Comparison of ENCODE assay signal across 2 cellular contexts in the genomic region with DNA sequence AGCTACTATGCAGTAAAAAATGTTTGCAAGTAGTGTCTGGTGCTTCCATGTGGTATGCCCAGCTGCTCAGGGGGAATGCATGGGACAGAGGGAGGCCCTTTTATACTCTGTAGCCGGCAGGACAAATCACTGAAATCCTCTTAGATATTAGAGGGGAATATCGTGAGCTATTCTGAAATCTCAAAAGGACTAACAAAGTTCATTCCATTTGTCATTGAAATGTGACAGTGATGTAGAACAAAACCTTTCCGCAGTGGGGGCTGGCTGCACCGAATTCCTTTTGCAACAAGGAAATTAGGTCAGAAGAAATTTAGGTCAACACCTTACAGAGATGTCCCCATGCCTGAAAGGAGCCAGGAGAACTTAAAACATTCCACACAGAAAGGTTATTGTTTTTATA.
A peak's percentile ranks its signal among the peaks of the same experiment; 100 is the strongest.
TF ChIP-seq lines count a peak whose summit lies in the region.

No MANE protein-coding gene starts in this region.

TF ChIP-seq in GM23338, 12 proteins besides CTCF, POLR2A, EP300 and RAD21:
- no peak for TF ChIP-seq NANOG (IDR thresholded peaks at IDR 0.05; ENCODE audit: borderline replicate concordance)
- TF ChIP-seq EZH2 (IDR thresholded peaks at IDR 0.05; ENCODE audit: low read depth, unreplicated experiment), result no peak
- no peak for TF ChIP-seq EZH2phosphoT487 (IDR thresholded peaks at IDR 0.05; ENCODE audit: unreplicated experiment)
- TF ChIP-seq, protein P1, sequence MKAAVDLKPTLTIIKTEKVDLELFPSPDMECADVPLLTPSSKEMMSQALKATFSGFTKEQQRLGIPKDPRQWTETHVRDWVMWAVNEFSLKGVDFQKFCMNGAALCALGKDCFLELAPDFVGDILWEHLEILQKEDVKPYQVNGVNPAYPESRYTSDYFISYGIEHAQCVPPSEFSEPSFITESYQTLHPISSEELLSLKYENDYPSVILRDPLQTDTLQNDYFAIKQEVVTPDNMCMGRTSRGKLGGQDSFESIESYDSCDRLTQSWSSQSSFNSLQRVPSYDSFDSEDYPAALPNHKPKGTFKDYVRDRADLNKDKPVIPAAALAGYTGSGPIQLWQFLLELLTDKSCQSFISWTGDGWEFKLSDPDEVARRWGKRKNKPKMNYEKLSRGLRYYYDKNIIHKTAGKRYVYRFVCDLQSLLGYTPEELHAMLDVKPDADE (IDR thresholded peaks at IDR 0.05), result no peak
- TF ChIP-seq, protein P2, sequence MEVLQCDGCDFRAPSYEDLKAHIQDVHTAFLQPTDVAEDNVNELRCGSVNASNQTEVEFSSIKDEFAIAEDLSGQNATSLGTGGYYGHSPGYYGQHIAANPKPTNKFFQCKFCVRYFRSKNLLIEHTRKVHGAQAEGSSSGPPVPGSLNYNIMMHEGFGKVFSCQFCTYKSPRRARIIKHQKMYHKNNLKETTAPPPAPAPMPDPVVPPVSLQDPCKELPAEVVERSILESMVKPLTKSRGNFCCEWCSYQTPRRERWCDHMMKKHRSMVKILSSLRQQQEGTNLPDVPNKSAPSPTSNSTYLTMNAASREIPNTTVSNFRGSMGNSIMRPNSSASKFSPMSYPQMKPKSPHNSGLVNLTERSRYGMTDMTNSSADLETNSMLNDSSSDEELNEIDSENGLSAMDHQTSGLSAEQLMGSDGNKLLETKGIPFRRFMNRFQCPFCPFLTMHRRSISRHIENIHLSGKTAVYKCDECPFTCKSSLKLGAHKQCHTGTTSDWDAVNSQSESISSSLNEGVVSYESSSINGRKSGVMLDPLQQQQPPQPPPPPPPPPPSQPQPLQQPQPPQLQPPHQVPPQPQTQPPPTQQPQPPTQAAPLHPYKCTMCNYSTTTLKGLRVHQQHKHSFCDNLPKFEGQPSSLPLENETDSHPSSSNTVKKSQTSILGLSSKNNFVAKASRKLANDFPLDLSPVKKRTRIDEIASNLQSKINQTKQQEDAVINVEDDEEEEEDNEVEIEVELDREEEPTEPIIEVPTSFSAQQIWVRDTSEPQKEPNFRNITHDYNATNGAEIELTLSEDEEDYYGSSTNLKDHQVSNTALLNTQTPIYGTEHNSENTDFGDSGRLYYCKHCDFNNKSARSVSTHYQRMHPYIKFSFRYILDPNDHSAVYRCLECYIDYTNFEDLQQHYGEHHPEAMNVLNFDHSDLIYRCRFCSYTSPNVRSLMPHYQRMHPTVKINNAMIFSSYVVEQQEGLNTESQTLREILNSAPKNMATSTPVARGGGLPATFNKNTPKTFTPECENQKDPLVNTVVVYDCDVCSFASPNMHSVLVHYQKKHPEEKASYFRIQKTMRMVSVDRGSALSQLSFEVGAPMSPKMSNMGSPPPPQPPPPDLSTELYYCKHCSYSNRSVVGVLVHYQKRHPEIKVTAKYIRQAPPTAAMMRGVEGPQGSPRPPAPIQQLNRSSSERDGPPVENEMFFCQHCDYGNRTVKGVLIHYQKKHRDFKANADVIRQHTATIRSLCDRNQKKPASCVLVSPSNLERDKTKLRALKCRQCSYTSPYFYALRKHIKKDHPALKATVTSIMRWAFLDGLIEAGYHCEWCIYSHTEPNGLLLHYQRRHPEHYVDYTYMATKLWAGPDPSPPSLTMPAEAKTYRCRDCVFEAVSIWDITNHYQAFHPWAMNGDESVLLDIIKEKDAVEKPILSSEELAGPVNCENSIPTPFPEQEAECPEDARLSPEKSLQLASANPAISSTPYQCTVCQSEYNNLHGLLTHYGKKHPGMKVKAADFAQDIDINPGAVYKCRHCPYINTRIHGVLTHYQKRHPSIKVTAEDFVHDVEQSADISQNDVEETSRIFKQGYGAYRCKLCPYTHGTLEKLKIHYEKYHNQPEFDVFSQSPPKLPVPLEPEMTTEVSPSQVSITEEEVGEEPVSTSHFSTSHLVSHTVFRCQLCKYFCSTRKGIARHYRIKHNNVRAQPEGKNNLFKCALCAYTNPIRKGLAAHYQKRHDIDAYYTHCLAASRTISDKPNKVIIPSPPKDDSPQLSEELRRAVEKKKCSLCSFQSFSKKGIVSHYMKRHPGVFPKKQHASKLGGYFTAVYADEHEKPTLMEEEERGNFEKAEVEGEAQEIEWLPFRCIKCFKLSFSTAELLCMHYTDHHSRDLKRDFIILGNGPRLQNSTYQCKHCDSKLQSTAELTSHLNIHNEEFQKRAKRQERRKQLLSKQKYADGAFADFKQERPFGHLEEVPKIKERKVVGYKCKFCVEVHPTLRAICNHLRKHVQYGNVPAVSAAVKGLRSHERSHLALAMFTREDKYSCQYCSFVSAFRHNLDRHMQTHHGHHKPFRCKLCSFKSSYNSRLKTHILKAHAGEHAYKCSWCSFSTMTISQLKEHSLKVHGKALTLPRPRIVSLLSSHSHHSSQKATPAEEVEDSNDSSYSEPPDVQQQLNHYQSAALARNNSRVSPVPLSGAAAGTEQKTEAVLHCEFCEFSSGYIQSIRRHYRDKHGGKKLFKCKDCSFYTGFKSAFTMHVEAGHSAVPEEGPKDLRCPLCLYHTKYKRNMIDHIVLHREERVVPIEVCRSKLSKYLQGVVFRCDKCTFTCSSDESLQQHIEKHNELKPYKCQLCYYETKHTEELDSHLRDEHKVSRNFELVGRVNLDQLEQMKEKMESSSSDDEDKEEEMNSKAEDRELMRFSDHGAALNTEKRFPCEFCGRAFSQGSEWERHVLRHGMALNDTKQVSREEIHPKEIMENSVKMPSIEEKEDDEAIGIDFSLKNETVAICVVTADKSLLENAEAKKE (CRISPR knock-in tag; IDR thresholded peaks at IDR 0.05), result peak; percentile 83
- no peak for TF ChIP-seq STAT1 (IDR thresholded peaks at IDR 0.05; ENCODE audit: unreplicated experiment)
- TF ChIP-seq JUNB (IDR thresholded peaks at IDR 0.05; ENCODE audit: unreplicated experiment), result no peak
TF ChIP-seq in GM23338: peak in this region for 1.

TF ChIP-seq in WTC11, 78 proteins besides CTCF, POLR2A, EP300 and RAD21:
- TF ChIP-seq, protein P3, sequence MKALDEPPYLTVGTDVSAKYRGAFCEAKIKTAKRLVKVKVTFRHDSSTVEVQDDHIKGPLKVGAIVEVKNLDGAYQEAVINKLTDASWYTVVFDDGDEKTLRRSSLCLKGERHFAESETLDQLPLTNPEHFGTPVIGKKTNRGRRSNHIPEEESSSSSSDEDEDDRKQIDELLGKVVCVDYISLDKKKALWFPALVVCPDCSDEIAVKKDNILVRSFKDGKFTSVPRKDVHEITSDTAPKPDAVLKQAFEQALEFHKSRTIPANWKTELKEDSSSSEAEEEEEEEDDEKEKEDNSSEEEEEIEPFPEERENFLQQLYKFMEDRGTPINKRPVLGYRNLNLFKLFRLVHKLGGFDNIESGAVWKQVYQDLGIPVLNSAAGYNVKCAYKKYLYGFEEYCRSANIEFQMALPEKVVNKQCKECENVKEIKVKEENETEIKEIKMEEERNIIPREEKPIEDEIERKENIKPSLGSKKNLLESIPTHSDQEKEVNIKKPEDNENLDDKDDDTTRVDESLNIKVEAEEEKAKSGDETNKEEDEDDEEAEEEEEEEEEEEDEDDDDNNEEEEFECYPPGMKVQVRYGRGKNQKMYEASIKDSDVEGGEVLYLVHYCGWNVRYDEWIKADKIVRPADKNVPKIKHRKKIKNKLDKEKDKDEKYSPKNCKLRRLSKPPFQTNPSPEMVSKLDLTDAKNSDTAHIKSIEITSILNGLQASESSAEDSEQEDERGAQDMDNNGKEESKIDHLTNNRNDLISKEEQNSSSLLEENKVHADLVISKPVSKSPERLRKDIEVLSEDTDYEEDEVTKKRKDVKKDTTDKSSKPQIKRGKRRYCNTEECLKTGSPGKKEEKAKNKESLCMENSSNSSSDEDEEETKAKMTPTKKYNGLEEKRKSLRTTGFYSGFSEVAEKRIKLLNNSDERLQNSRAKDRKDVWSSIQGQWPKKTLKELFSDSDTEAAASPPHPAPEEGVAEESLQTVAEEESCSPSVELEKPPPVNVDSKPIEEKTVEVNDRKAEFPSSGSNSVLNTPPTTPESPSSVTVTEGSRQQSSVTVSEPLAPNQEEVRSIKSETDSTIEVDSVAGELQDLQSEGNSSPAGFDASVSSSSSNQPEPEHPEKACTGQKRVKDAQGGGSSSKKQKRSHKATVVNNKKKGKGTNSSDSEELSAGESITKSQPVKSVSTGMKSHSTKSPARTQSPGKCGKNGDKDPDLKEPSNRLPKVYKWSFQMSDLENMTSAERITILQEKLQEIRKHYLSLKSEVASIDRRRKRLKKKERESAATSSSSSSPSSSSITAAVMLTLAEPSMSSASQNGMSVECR (CRISPR knock-in tag; IDR thresholded peaks at IDR 0.05; ENCODE audit: borderline replicate concordance), result no peak
- no peak for TF ChIP-seq MXD4 (CRISPR knock-in tag; IDR thresholded peaks at IDR 0.05; ENCODE audit: borderline replicate concordance)
- TF ChIP-seq, protein P4, sequence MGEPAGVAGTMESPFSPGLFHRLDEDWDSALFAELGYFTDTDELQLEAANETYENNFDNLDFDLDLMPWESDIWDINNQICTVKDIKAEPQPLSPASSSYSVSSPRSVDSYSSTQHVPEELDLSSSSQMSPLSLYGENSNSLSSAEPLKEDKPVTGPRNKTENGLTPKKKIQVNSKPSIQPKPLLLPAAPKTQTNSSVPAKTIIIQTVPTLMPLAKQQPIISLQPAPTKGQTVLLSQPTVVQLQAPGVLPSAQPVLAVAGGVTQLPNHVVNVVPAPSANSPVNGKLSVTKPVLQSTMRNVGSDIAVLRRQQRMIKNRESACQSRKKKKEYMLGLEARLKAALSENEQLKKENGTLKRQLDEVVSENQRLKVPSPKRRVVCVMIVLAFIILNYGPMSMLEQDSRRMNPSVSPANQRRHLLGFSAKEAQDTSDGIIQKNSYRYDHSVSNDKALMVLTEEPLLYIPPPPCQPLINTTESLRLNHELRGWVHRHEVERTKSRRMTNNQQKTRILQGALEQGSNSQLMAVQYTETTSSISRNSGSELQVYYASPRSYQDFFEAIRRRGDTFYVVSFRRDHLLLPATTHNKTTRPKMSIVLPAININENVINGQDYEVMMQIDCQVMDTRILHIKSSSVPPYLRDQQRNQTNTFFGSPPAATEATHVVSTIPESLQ (CRISPR knock-in tag; IDR thresholded peaks at IDR 0.05), result no peak
- TF ChIP-seq, protein P5, sequence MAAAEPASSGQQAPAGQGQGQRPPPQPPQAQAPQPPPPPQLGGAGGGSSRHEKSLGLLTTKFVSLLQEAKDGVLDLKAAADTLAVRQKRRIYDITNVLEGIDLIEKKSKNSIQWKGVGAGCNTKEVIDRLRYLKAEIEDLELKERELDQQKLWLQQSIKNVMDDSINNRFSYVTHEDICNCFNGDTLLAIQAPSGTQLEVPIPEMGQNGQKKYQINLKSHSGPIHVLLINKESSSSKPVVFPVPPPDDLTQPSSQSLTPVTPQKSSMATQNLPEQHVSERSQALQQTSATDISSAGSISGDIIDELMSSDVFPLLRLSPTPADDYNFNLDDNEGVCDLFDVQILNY (CRISPR knock-in tag; IDR thresholded peaks at IDR 0.05), result no peak
- no peak for TF ChIP-seq FOXK1 (CRISPR knock-in tag; IDR thresholded peaks at IDR 0.05)
- TF ChIP-seq, protein P6, sequence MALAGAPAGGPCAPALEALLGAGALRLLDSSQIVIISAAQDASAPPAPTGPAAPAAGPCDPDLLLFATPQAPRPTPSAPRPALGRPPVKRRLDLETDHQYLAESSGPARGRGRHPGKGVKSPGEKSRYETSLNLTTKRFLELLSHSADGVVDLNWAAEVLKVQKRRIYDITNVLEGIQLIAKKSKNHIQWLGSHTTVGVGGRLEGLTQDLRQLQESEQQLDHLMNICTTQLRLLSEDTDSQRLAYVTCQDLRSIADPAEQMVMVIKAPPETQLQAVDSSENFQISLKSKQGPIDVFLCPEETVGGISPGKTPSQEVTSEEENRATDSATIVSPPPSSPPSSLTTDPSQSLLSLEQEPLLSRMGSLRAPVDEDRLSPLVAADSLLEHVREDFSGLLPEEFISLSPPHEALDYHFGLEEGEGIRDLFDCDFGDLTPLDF (CRISPR knock-in tag; IDR thresholded peaks at IDR 0.05), result no peak
- no peak for TF ChIP-seq FOXJ3 (CRISPR knock-in tag; IDR thresholded peaks at IDR 0.05; ENCODE audit: borderline replicate concordance)
- TF ChIP-seq PRRX2 (CRISPR knock-in tag; IDR thresholded peaks at IDR 0.05), result no peak
- TF ChIP-seq FOXP1 (CRISPR knock-in tag; IDR thresholded peaks at IDR 0.05; ENCODE audit: borderline replicate concordance), result no peak
